In the genomic region with DNA sequence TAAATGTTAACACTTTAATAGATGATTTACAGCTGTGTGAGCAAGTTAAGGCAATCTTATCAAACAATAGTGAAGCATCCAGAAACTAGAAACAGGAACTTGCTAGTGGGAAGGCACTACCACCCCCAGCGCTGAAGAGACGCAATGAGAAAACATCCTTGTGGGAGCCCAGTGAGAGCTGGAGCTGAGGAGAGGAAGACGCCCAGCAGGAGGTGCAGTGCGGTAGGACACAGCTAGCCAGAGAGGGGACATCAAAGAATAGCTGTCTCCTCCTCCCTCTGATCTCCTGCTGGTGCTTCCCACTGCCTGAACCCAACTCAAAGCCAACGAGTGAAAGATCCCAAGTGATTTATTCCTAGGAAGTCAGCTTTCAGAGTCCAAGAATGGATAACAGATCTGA, we compare ENCODE assay signal across 14 cellular contexts.
A peak's percentile ranks its signal among the peaks of the same experiment; 100 is the strongest.
DNase-seq lines count a peak whose midpoint lies in the region; ATAC-seq, FAIRE-seq and TF ChIP-seq lines count a peak whose summit lies in the region.
"Had no signal": no experiment of that assay in that cellular context is flagged by ENCODE, and none has a peak within 500 bp of the region (broad histone marks: within the 10 kb centered on the region; RNA-seq: fewer than 3 reads in every experiment).

No MANE protein-coding gene starts in this region.

- no peak overlapping the region for H2AFZ ChIP-seq in mammary epithelial cell (ENCODE audit: low read depth, low read length)

- ATAC-seq in foreskin keratinocyte = peak; percentile 38
- ATAC-seq in GM19452 (IDR thresholded peaks at IDR 0.05; ENCODE audit: unreplicated experiment) = no peak
- ATAC-seq in GM19035 (IDR thresholded peaks at IDR 0.05; ENCODE audit: unreplicated experiment) = no peak
- ATAC-seq: activated CD4-positive, alpha-beta T cell treated with anti-CD3 and anti-CD28 coated beads for 36 hours; natural killer cell had no signal

- peak; percentile 49 for TF ChIP-seq CTCF in cardiac muscle cell (IDR thresholded peaks at IDR 0.05; ENCODE audit: low read depth, low read length)
- TF ChIP-seq CTCF in foreskin keratinocyte (conservative IDR thresholded peaks at IDR 0.05) = peak; percentile 40
- TF ChIP-seq CTCF in mammary epithelial cell (conservative IDR thresholded peaks at IDR 0.05 in 1 of 2, IDR thresholded peaks at IDR 0.05 in 1 of 2; ENCODE audit: extremely low read depth in 1 of 2, insufficient read depth in 1 of 2, low read depth in 1 of 2, low read length in 2 of 2) = no peak
- no peak for TF ChIP-seq CTCF in kidney (IDR thresholded peaks at IDR 0.05; ENCODE audit: borderline replicate concordance, extremely low read depth, insufficient read depth)

- H3K4me3 ChIP-seq in cardiac muscle cell (no peak overlapping the region), mammary epithelial cell (replicated peaks in 1 of 3; ENCODE audit: insufficient read depth in 1 of 3, low read depth in 2 of 3, low read length in 3 of 3) (no peak overlapping the region), kidney (ENCODE audit: low read length in 2 of 2) (no peak overlapping the region)
- H3K4me3 ChIP-seq: BLaER1 had no signal

- in situ Hi-C loops in mammary epithelial cell (cut with MboI; ENCODE audit: low sequenced_read_pairs in 2 of 2) = no loop called here

- H3K27ac ChIP-seq in cardiac muscle cell (no peak overlapping the region), foreskin keratinocyte (no peak overlapping the region), mammary epithelial cell (ENCODE audit: insufficient read depth, low read depth, low read length) (no peak overlapping the region), kidney (ENCODE audit: low read depth in 2 of 2, low read length in 2 of 2) (no peak overlapping the region)
- H3K27ac ChIP-seq: BLaER1 had no signal

- WGBS in mammary epithelial cell (ENCODE audit: low coverage, missing lambda C conversion rate) = 89% methylated on average over 4 of the region's 5 CpGs

- H3K27me3 ChIP-seq in cardiac muscle cell (no peaks in the 10 kb centered on the region), foreskin keratinocyte (no peaks in the 10 kb centered on the region), mammary epithelial cell (ENCODE audit: insufficient read depth, low read length) (no peaks in the 10 kb centered on the region)
- H3K27me3 ChIP-seq: BLaER1 had no signal

- H3K9ac ChIP-seq in mammary epithelial cell (ENCODE audit: insufficient read depth, low read length) (no peak overlapping the region), kidney (ENCODE audit: low read length in 2 of 2) (no peak overlapping the region)
- H3K9ac ChIP-seq: BLaER1 had no signal

- H3K79me2 ChIP-seq in mammary epithelial cell (ENCODE audit: insufficient read depth, low read length) = no peaks in the 10 kb centered on the region

- no peaks in the 10 kb centered on the region for H3K36me3 ChIP-seq in cardiac muscle cell
- H3K36me3 ChIP-seq in mammary epithelial cell (ENCODE audit: insufficient read depth, low read length) = no peaks in the 10 kb centered on the region
- no peaks in the 10 kb centered on the region for H3K36me3 ChIP-seq in kidney (ENCODE audit: control insufficient read depth in 1 of 2, insufficient read depth in 2 of 2, low read length in 2 of 2)
- H3K36me3 ChIP-seq: BLaER1 had no signal

- no peak for FAIRE-seq in kidney (lab: Jason Lieb, UNC)

- no peak overlapping the region for H3K4me2 ChIP-seq in mammary epithelial cell (ENCODE audit: insufficient read depth, low read depth, low read length)
- H3K4me2 ChIP-seq: BLaER1 had no signal

- intact Hi-C loops in cardiac septum (cut with DNase I) (no loop called here), mammary epithelial cell (cut with micrococcal nuclease) (no loop called here), kidney (cut with DNase I) (no loop called here)

- H3K9me3 ChIP-seq in cardiac muscle cell (ENCODE audit: low read depth) = no peaks in the 10 kb centered on the region
- H3K9me3 ChIP-seq in mammary epithelial cell (replicated peaks; ENCODE audit: insufficient read depth, low read length) = no peaks in the 10 kb centered on the region
- no peaks in the 10 kb centered on the region for H3K9me3 ChIP-seq in kidney (ENCODE audit: control insufficient read depth in 1 of 2, low read length in 2 of 2)
- H3K9me3 ChIP-seq: BLaER1 had no signal

- BruUV-seq in mammary epithelial cell (replicated peaks; lab: Mats Ljungman, UMichigan) = no TSS peak

- dilution Hi-C loops in mammary epithelial cell (cut with HindIII; ENCODE audit: low sequenced_read_pairs) = no loop called here

- DNase-seq in cardiac muscle cell (ENCODE audit: low read depth in 1 of 2, low spot score in 1 of 2) (peak in 1 of 2 donors; percentile 78), cardiac septum (ENCODE audit: low spot score) (no peak), RPMI7951 (ENCODE audit: low read depth) (peak; percentile 76), foreskin keratinocyte (peak in 1 of 2 donors; percentile 4), mammary epithelial cell (no peak), kidney (no peak)
- DNase-seq: activated CD4-positive, alpha-beta T cell treated with anti-CD3 and anti-CD28 coated beads for 36 hours; activated effector memory CD4-positive, alpha-beta T cell treated with Interleukin-2 at 50 U/mL for 16 hours; natural killer cell; NCI-H1694 treated with DMSO at 0.1 percent for 48 hours; stimulated activated CD4-positive, alpha-beta T cell treated with anti-CD3 and anti-CD28 coated beads, Interleukin-2, amount 100 ng/mL, for 24 hours had no signal

- H3K4me1 ChIP-seq in cardiac muscle cell (ENCODE audit: low read depth) (no peaks in the 10 kb centered on the region), foreskin keratinocyte (no peaks in the 10 kb centered on the region), mammary epithelial cell (ENCODE audit: insufficient read depth, low read length) (no peaks in the 10 kb centered on the region), kidney (ENCODE audit: control insufficient read depth in 1 of 2, insufficient read depth in 1 of 2, low read depth in 1 of 2, low read length in 2 of 2) (peaks cover 0 to 7% of the 10 kb centered on the region in 2 donors)
- H3K4me1 ChIP-seq: BLaER1 had no signal

- CTCF ChIA-PET in mammary epithelial cell (lab: Charles Lee; ENCODE audit: low non-redundant PET) = no interaction called here

- no peaks in the 10 kb centered on the region for H4K20me1 ChIP-seq in mammary epithelial cell (ENCODE audit: insufficient read depth, low read length)
- H4K20me1 ChIP-seq: BLaER1 had no signal

Comparison
In these comparisons a context has a peak if more than half of its experiments do, and no peak if none do; other contexts are left out.
1. CTCF ChIP-seq: peak in cardiac muscle cell (single experiment) and foreskin keratinocyte (single experiment); none in mammary epithelial cell (0 of 2) and kidney (single experiment).